In genomic region chr17:2636169-2636930, GRCh38 we compare ENCODE assay signal across 1 cellular context.
TF ChIP-seq lines count a peak whose summit lies in the region.

No MANE protein-coding gene starts in this region.

TF ChIP-seq in K562, 482 proteins besides CTCF, POLR2A, EP300 and RAD21:
- TF ChIP-seq RFX1 (IDR thresholded peaks at IDR 0.05), result peak; percentile 55
- TF ChIP-seq TAL1 (IDR thresholded peaks at IDR 0.05), result no peak
- TF ChIP-seq RCOR1 (IDR thresholded peaks at IDR 0.05; ENCODE audit: borderline replicate concordance in 1 of 2, low read depth in 2 of 2, low read length in 2 of 2), result no peak
- 0 out of 2 replicates have a peak, but pooled peaks have one; percentile 21 for TF ChIP-seq HMBOX1 (IDR thresholded peaks at IDR 0.05)
- no peak for TF ChIP-seq BMI1 (IDR thresholded peaks at IDR 0.05; ENCODE audit: low read length)
- TF ChIP-seq JUND (IDR thresholded peaks at IDR 0.05; ENCODE audit: borderline replicate concordance, low read depth, low read length), result no peak
- no peak for TF ChIP-seq JUND (tag; IDR thresholded peaks at IDR 0.05; ENCODE audit: borderline replicate concordance, low read depth, low read length)
